Comparison of ENCODE assay signal across 8 cellular contexts in the genomic region with DNA sequence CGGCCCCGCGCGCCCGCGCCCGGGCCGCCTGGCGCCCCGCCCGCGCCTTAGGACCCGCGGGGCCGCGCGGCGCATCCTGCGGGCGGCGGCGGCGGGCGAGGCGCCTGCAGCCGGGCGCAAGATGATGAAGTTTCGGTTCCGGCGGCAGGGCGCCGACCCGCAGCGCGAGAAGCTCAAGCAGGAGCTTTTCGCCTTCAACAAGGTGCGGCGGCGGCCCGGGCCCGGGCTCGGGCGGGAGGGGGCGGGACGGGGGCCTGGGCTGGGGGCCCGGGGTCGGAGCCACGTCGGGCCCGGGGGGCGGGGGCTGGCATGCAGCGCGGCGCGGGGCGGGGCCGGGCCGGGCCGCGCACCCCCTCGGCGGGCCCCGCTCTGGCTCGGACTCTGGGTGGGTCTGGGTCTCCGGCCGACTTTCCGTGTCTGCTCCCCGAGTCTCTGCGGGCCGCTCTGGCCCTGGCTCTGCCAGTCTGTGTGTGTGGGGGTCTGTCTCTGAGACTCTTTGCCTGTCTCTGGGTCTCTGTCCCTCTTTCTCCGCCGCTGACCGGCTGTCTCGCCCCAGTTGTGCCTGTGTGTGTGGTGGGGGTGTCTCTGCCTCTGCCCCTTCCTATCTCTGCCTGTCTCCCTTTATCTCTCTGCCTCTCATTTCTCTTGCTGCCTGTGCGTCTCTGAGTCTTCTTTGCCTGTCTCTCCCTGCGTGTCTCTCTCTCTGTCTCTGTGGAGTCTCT. TPM values are rescaled to one million over a fixed set of nuclear protein-coding genes. Genes with fewer than 3 reads are reported as not detected.
DNase-seq lines count a peak whose midpoint lies in the region; ATAC-seq and TF ChIP-seq lines count a peak whose summit lies in the region.

A gene (plus strand): TSS at position 74 of the 722 bp plus-strand sequence. CDS start 48 bp downstream, at position 122.

- peak within 1 kb of the TSS; percentile 99 for H3K9ac ChIP-seq in ES-I3 (ENCODE audit: low read depth, low read length)

- H3K4me1 Mint-ChIP-seq in mesothelial cell of epicardium (peaks cover 23% of the 10 kb centered on the region), type B pancreatic cell (ENCODE audit: unreplicated experiment) (peaks cover 31% of the 10 kb centered on the region)

- H3K4me1 ChIP-seq in ES-I3 (ENCODE audit: insufficient read depth, low read length) = peaks cover 6% of the 10 kb centered on the region

- H3K9me3 Mint-ChIP-seq in mesothelial cell of epicardium (no peaks in the 10 kb centered on the region), type B pancreatic cell (no peaks in the 10 kb centered on the region)

- peak; percentile 12 for DNase-seq in OCI-M1 (lab: John Stamatoyannopoulos, UW)
- DNase-seq in mesothelial cell of epicardium (ENCODE audit: low spot score in 2 of 2, unreplicated experiment in 2 of 2) = no peak
- no peak for DNase-seq in type B pancreatic cell (ENCODE audit: extremely low spot score, unreplicated experiment)
- DNase-seq in GF-D8 (lab: John Stamatoyannopoulos, UW) = no peak

- H3K36me3 Mint-ChIP-seq in mesothelial cell of epicardium = no peaks in the 10 kb centered on the region
- no peaks in the 10 kb centered on the region for H3K36me3 Mint-ChIP-seq in type B pancreatic cell

- H3K27me3 Mint-ChIP-seq in mesothelial cell of epicardium (ENCODE audit: low read depth) = no peaks in the 10 kb centered on the region
- no peaks in the 10 kb centered on the region for H3K27me3 Mint-ChIP-seq in type B pancreatic cell

- TF ChIP-seq CTCF in mesothelial cell of epicardium (IDR thresholded peaks at IDR 0.05; ENCODE audit: unreplicated experiment) = no peak
- TF ChIP-seq CTCF in type B pancreatic cell (conservative IDR thresholded peaks at IDR 0.05) = no peak

- ATAC-seq in GM21737 (IDR thresholded peaks at IDR 0.05; ENCODE audit: unreplicated experiment) (peak; percentile 9), HG02571 (IDR thresholded peaks at IDR 0.05; ENCODE audit: unreplicated experiment) (no peak)

- H3K27ac Mint-ChIP-seq in mesothelial cell of epicardium = peak within 1 kb of the TSS; percentile 97
- peak within 1 kb of the TSS; percentile 89 for H3K27ac Mint-ChIP-seq in type B pancreatic cell

- H3K4me3 Mint-ChIP-seq in mesothelial cell of epicardium (peak within 1 kb of the TSS; percentile 86), type B pancreatic cell (peak within 1 kb of the TSS; percentile 100)

- H3K36me3 ChIP-seq in ES-I3 (ENCODE audit: insufficient read depth, low read length) = no peaks in the 10 kb centered on the region

- peak within 1 kb of the TSS; percentile 69 for H3K27ac ChIP-seq in cingulate gyrus (ENCODE audit: low read depth, low read length)

- no peaks in the 10 kb centered on the region for H3K9me3 ChIP-seq in ES-I3 (ENCODE audit: control insufficient read depth, insufficient read depth, low read length)

RNA-seq across cellular contexts. Expression of the gene that starts here (rescaled TPM):
- total RNA-seq in mesothelial cell of epicardium (70.8 to 72.5 TPM (median 72.1 TPM) in 3 replicates), type B pancreatic cell (ENCODE audit: low replicate concordance) (35.1 and 61.2 TPM in 2 replicates)
